In the genomic region with DNA sequence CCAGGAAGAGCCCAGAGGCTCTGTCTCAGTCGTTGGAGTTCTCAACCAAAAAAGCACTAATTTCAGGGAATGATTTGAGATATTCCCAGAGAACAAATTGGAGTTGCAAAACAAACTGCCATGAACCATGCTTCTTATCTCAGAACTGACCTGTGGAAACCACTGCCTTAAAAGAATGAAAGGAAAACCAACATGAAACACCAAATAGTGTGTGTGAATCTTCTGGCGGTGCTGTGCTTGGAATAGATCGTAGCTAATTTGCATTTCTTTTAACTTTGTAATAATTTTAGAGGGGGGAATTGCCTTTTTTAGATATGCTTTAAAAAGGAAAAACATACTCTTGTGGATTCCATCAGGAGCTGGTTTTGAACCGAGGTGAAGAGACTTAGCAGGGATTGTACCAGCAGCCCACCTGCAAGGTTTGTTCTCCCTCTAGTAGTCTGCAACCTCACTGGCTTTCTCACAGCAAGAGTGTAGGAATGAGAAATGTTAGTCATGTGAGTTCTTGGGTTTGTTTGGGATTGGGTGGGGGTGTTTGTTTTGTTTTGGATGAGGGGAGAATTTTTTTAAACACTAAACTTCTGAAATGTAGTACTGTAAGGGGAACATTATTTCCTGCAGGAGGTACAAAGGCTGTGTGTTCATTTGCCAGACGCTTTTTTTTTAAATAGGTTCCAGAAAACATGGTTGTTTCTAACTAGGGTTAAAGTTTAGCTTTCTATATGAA, we compare ENCODE assay signal across 1 cellular context.
TF ChIP-seq lines count a peak whose summit lies in the region.

No MANE protein-coding gene starts in this region.

TF ChIP-seq in HepG2, 621 proteins besides CTCF, POLR2A, EP300 and RAD21 (continued from another document and continues in another):
- TF ChIP-seq, protein P1, sequence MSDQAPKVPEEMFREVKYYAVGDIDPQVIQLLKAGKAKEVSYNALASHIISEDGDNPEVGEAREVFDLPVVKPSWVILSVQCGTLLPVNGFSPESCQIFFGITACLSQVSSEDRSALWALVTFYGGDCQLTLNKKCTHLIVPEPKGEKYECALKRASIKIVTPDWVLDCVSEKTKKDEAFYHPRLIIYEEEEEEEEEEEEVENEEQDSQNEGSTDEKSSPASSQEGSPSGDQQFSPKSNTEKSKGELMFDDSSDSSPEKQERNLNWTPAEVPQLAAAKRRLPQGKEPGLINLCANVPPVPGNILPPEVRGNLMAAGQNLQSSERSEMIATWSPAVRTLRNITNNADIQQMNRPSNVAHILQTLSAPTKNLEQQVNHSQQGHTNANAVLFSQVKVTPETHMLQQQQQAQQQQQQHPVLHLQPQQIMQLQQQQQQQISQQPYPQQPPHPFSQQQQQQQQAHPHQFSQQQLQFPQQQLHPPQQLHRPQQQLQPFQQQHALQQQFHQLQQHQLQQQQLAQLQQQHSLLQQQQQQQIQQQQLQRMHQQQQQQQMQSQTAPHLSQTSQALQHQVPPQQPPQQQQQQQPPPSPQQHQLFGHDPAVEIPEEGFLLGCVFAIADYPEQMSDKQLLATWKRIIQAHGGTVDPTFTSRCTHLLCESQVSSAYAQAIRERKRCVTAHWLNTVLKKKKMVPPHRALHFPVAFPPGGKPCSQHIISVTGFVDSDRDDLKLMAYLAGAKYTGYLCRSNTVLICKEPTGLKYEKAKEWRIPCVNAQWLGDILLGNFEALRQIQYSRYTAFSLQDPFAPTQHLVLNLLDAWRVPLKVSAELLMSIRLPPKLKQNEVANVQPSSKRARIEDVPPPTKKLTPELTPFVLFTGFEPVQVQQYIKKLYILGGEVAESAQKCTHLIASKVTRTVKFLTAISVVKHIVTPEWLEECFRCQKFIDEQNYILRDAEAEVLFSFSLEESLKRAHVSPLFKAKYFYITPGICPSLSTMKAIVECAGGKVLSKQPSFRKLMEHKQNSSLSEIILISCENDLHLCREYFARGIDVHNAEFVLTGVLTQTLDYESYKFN (CRISPR knock-in tag; conservative IDR thresholded peaks at IDR 0.05), result peak; percentile 86
- TF ChIP-seq, protein P2, sequence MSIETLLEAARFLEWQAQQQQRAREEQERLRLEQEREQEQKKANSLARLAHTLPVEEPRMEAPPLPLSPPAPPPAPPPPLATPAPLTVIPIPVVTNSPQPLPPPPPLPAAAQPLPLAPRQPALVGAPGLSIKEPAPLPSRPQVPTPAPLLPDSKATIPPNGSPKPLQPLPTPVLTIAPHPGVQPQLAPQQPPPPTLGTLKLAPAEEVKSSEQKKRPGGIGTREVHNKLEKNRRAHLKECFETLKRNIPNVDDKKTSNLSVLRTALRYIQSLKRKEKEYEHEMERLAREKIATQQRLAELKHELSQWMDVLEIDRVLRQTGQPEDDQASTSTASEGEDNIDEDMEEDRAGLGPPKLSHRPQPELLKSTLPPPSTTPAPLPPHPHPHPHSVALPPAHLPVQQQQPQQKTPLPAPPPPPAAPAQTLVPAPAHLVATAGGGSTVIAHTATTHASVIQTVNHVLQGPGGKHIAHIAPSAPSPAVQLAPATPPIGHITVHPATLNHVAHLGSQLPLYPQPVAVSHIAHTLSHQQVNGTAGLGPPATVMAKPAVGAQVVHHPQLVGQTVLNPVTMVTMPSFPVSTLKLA (IDR thresholded peaks at IDR 0.05), result no peak
- TF ChIP-seq, protein P3, sequence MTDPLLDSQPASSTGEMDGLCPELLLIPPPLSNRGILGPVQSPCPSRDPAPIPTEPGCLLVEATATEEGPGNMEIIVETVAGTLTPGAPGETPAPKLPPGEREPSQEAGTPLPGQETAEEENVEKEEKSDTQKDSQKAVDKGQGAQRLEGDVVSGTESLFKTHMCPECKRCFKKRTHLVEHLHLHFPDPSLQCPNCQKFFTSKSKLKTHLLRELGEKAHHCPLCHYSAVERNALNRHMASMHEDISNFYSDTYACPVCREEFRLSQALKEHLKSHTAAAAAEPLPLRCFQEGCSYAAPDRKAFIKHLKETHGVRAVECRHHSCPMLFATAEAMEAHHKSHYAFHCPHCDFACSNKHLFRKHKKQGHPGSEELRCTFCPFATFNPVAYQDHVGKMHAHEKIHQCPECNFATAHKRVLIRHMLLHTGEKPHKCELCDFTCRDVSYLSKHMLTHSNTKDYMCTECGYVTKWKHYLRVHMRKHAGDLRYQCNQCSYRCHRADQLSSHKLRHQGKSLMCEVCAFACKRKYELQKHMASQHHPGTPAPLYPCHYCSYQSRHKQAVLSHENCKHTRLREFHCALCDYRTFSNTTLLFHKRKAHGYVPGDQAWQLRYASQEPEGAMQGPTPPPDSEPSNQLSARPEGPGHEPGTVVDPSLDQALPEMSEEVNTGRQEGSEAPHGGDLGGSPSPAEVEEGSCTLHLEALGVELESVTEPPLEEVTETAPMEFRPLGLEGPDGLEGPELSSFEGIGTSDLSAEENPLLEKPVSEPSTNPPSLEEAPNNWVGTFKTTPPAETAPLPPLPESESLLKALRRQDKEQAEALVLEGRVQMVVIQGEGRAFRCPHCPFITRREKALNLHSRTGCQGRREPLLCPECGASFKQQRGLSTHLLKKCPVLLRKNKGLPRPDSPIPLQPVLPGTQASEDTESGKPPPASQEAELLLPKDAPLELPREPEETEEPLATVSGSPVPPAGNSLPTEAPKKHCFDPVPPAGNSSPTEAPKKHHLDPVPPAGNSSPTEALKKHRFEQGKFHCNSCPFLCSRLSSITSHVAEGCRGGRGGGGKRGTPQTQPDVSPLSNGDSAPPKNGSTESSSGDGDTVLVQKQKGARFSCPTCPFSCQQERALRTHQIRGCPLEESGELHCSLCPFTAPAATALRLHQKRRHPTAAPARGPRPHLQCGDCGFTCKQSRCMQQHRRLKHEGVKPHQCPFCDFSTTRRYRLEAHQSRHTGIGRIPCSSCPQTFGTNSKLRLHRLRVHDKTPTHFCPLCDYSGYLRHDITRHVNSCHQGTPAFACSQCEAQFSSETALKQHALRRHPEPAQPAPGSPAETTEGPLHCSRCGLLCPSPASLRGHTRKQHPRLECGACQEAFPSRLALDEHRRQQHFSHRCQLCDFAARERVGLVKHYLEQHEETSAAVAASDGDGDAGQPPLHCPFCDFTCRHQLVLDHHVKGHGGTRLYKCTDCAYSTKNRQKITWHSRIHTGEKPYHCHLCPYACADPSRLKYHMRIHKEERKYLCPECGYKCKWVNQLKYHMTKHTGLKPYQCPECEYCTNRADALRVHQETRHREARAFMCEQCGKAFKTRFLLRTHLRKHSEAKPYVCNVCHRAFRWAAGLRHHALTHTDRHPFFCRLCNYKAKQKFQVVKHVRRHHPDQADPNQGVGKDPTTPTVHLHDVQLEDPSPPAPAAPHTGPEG (CRISPR knock-in tag; IDR thresholded peaks at IDR 0.05), result no peak
- TF ChIP-seq, protein P4, sequence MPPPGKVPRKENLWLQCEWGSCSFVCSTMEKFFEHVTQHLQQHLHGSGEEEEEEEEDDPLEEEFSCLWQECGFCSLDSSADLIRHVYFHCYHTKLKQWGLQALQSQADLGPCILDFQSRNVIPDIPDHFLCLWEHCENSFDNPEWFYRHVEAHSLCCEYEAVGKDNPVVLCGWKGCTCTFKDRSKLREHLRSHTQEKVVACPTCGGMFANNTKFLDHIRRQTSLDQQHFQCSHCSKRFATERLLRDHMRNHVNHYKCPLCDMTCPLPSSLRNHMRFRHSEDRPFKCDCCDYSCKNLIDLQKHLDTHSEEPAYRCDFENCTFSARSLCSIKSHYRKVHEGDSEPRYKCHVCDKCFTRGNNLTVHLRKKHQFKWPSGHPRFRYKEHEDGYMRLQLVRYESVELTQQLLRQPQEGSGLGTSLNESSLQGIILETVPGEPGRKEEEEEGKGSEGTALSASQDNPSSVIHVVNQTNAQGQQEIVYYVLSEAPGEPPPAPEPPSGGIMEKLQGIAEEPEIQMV (CRISPR knock-in tag; IDR thresholded peaks at IDR 0.05; ENCODE audit: low read depth), result no peak
- TF ChIP-seq ZNF510 (CRISPR knock-in tag; IDR thresholded peaks at IDR 0.05; ENCODE audit: low read depth), result no peak
- TF ChIP-seq ZNF878 (CRISPR knock-in tag; IDR thresholded peaks at IDR 0.05), result no peak
- TF ChIP-seq ZBTB1 (CRISPR knock-in tag; IDR thresholded peaks at IDR 0.05; ENCODE audit: borderline replicate concordance), result no peak
- no peak for TF ChIP-seq TRIM24 (CRISPR knock-in tag; IDR thresholded peaks at IDR 0.05)
- TF ChIP-seq ZNF230 (CRISPR knock-in tag; IDR thresholded peaks at IDR 0.05), result no peak
- no peak for TF ChIP-seq PLRG1 (conservative IDR thresholded peaks at IDR 0.05)
- TF ChIP-seq, protein P5, sequence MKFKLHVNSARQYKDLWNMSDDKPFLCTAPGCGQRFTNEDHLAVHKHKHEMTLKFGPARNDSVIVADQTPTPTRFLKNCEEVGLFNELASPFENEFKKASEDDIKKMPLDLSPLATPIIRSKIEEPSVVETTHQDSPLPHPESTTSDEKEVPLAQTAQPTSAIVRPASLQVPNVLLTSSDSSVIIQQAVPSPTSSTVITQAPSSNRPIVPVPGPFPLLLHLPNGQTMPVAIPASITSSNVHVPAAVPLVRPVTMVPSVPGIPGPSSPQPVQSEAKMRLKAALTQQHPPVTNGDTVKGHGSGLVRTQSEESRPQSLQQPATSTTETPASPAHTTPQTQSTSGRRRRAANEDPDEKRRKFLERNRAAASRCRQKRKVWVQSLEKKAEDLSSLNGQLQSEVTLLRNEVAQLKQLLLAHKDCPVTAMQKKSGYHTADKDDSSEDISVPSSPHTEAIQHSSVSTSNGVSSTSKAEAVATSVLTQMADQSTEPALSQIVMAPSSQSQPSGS (CRISPR knock-in tag; IDR thresholded peaks at IDR 0.05), result 0 out of 2 replicates have a peak, but pooled peaks have one; percentile 23
- no peak for TF ChIP-seq ZNF766 (CRISPR knock-in tag; IDR thresholded peaks at IDR 0.05; ENCODE audit: borderline replicate concordance)
- peak; percentile 32; the same call in 1 of the 2 replicates for TF ChIP-seq HOXA3 (CRISPR knock-in tag; IDR thresholded peaks at IDR 0.05)
- TF ChIP-seq EHMT2 (IDR thresholded peaks at IDR 0.05; ENCODE audit: borderline replicate concordance, low read depth, low read length), result no peak
- TF ChIP-seq, protein P6, sequence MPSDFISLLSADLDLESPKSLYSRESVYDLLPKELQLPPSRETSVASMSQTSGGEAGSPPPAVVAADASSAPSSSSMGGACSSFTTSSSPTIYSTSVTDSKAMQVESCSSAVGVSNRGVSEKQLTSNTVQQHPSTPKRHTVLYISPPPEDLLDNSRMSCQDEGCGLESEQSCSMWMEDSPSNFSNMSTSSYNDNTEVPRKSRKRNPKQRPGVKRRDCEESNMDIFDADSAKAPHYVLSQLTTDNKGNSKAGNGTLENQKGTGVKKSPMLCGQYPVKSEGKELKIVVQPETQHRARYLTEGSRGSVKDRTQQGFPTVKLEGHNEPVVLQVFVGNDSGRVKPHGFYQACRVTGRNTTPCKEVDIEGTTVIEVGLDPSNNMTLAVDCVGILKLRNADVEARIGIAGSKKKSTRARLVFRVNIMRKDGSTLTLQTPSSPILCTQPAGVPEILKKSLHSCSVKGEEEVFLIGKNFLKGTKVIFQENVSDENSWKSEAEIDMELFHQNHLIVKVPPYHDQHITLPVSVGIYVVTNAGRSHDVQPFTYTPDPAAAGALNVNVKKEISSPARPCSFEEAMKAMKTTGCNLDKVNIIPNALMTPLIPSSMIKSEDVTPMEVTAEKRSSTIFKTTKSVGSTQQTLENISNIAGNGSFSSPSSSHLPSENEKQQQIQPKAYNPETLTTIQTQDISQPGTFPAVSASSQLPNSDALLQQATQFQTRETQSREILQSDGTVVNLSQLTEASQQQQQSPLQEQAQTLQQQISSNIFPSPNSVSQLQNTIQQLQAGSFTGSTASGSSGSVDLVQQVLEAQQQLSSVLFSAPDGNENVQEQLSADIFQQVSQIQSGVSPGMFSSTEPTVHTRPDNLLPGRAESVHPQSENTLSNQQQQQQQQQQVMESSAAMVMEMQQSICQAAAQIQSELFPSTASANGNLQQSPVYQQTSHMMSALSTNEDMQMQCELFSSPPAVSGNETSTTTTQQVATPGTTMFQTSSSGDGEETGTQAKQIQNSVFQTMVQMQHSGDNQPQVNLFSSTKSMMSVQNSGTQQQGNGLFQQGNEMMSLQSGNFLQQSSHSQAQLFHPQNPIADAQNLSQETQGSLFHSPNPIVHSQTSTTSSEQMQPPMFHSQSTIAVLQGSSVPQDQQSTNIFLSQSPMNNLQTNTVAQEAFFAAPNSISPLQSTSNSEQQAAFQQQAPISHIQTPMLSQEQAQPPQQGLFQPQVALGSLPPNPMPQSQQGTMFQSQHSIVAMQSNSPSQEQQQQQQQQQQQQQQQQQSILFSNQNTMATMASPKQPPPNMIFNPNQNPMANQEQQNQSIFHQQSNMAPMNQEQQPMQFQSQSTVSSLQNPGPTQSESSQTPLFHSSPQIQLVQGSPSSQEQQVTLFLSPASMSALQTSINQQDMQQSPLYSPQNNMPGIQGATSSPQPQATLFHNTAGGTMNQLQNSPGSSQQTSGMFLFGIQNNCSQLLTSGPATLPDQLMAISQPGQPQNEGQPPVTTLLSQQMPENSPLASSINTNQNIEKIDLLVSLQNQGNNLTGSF (CRISPR knock-in tag; IDR thresholded peaks at IDR 0.05), result no peak
- no peak for TF ChIP-seq ZNF792 (CRISPR knock-in tag; IDR thresholded peaks at IDR 0.05)
- TF ChIP-seq, protein P7, sequence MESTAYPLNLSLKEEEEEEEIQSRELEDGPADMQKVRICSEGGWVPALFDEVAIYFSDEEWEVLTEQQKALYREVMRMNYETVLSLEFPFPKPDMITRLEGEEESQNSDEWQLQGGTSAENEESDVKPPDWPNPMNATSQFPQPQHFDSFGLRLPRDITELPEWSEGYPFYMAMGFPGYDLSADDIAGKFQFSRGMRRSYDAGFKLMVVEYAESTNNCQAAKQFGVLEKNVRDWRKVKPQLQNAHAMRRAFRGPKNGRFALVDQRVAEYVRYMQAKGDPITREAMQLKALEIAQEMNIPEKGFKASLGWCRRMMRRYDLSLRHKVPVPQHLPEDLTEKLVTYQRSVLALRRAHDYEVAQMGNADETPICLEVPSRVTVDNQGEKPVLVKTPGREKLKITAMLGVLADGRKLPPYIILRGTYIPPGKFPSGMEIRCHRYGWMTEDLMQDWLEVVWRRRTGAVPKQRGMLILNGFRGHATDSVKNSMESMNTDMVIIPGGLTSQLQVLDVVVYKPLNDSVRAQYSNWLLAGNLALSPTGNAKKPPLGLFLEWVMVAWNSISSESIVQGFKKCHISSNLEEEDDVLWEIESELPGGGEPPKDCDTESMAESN (CRISPR knock-in tag; conservative IDR thresholded peaks at IDR 0.05), result no peak
- TF ChIP-seq CAMTA2 (CRISPR knock-in tag; IDR thresholded peaks at IDR 0.05; ENCODE audit: borderline replicate concordance), result no peak
- peak; percentile 43; the same call in 1 of the 2 replicates for TF ChIP-seq SMAD3 (CRISPR knock-in tag; IDR thresholded peaks at IDR 0.05)
